Comparison of ENCODE assay signal across 1 cellular context in the genomic region with DNA sequence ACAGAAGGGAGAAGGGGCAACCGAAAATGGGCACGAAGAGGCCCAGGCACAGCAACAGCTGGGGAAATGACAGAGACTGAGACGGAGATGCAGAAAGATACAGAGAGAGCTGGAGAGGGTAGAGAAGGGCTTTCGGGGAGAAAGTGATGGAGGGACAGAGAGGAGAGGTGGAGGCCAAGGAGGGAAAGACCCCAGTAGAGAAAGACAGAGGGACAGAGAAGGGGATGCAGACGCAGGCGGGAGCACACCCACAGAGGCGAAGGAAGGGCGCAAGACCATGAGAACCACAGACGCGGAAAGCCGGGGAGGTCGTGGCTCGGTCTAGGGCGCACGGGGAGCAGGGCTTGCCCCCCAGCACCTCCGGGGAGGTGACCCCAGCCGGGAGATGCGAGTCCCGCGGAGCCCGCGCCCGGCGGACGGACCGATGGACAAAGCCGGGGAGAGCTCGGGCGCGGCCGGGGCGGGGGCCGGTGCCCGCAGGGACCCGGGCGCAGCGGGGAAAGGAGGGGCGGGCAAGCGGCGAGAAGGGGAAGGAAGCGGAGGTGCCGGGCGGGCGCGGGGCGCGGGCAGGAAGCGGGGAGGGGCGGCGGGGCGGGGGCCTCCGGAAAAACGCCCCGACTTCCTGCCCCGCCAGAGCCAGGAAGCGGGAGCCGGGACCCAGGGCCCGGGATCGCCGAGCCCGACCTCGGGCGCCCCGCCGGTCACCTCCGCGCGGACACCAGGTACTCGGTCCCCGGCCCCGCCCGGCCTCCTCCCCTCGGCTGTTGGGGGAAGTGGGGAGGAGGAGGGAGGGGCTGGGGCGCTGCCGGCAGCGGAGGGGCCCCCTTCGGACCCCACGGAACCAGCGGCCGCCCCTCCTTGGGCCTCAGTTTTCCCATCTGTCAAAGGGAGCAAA.
TF ChIP-seq lines count a peak whose summit lies in the region.

A gene with protein sequence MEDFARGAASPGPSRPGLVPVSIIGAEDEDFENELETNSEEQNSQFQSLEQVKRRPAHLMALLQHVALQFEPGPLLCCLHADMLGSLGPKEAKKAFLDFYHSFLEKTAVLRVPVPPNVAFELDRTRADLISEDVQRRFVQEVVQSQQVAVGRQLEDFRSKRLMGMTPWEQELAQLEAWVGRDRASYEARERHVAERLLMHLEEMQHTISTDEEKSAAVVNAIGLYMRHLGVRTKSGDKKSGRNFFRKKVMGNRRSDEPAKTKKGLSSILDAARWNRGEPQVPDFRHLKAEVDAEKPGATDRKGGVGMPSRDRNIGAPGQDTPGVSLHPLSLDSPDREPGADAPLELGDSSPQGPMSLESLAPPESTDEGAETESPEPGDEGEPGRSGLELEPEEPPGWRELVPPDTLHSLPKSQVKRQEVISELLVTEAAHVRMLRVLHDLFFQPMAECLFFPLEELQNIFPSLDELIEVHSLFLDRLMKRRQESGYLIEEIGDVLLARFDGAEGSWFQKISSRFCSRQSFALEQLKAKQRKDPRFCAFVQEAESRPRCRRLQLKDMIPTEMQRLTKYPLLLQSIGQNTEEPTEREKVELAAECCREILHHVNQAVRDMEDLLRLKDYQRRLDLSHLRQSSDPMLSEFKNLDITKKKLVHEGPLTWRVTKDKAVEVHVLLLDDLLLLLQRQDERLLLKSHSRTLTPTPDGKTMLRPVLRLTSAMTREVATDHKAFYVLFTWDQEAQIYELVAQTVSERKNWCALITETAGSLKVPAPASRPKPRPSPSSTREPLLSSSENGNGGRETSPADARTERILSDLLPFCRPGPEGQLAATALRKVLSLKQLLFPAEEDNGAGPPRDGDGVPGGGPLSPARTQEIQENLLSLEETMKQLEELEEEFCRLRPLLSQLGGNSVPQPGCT (plus strand): TSS at position 617 of the 895 bp plus-strand sequence. CDS start 4,899 bp downstream, outside the sequence.

TF ChIP-seq in GM12878, 131 proteins besides CTCF, POLR2A, EP300 and RAD21 (continued from another document):
- TF ChIP-seq, protein P1, sequence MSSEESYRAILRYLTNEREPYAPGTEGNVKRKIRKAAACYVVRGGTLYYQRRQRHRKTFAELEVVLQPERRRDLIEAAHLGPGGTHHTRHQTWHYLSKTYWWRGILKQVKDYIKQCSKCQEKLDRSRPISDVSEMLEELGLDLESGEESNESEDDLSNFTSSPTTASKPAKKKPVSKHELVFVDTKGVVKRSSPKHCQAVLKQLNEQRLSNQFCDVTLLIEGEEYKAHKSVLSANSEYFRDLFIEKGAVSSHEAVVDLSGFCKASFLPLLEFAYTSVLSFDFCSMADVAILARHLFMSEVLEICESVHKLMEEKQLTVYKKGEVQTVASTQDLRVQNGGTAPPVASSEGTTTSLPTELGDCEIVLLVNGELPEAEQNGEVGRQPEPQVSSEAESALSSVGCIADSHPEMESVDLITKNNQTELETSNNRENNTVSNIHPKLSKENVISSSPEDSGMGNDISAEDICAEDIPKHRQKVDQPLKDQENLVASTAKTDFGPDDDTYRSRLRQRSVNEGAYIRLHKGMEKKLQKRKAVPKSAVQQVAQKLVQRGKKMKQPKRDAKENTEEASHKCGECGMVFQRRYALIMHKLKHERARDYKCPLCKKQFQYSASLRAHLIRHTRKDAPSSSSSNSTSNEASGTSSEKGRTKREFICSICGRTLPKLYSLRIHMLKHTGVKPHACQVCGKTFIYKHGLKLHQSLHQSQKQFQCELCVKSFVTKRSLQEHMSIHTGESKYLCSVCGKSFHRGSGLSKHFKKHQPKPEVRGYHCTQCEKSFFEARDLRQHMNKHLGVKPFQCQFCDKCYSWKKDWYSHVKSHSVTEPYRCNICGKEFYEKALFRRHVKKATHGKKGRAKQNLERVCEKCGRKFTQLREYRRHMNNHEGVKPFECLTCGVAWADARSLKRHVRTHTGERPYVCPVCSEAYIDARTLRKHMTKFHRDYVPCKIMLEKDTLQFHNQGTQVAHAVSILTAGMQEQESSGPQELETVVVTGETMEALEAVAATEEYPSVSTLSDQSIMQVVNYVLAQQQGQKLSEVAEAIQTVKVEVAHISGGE (CRISPR knock-in tag; IDR thresholded peaks at IDR 0.05) = no peak
- no peak for TF ChIP-seq ZNF24 (IDR thresholded peaks at IDR 0.05)
- TF ChIP-seq, protein P2, sequence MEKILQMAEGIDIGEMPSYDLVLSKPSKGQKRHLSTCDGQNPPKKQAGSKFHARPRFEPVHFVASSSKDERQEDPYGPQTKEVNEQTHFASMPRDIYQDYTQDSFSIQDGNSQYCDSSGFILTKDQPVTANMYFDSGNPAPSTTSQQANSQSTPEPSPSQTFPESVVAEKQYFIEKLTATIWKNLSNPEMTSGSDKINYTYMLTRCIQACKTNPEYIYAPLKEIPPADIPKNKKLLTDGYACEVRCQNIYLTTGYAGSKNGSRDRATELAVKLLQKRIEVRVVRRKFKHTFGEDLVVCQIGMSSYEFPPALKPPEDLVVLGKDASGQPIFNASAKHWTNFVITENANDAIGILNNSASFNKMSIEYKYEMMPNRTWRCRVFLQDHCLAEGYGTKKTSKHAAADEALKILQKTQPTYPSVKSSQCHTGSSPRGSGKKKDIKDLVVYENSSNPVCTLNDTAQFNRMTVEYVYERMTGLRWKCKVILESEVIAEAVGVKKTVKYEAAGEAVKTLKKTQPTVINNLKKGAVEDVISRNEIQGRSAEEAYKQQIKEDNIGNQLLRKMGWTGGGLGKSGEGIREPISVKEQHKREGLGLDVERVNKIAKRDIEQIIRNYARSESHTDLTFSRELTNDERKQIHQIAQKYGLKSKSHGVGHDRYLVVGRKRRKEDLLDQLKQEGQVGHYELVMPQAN (conservative IDR thresholded peaks at IDR 0.05) = 0 out of 2 replicates have a peak, but pooled peaks have one; percentile 49
